16 cellular contexts compared by ENCODE assay signal in the genomic region with DNA sequence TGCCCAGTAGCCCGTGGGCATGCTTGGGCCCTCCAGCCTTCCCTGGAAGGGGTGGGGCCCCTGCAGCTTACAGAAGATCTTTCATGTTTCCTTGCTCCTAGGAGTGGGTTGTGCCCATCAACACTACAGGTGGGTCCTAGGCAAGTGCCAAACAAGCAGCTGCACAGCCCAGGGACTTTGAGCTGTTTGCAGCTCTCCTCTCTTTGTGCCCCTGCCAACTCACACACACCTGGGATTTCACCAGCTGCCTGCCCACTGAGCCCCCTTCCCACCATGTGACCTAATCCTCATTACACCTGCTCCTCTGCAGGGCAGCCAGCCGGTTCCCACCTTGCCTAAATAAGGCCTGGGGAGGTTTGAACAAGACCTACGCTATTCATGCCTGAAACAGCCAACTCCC.
DNase-seq lines count a peak whose midpoint lies in the region; ATAC-seq and TF ChIP-seq lines count a peak whose summit lies in the region.
"Had no signal": no experiment of that assay in that cellular context is flagged by ENCODE, and none has a peak within 500 bp of the region (broad histone marks: within the 10 kb centered on the region; RNA-seq: fewer than 3 reads in every experiment).

No MANE protein-coding gene starts in this region.

- ATAC-seq in mucosa of descending colon, result peak; percentile 90
- ATAC-seq in GM19324 (IDR thresholded peaks at IDR 0.05; ENCODE audit: low FRiP score, unreplicated experiment), result no peak
- ATAC-seq: activated CD8-positive, alpha-beta T cell treated with anti-CD3 and anti-CD28 coated beads for 36 hours; HCT116; naive thymus-derived CD4-positive, alpha-beta T cell had no signal

- no peak for TF ChIP-seq CTCF in mucosa of descending colon (IDR thresholded peaks at IDR 0.05)

- H3K4me3 ChIP-seq in mucosa of descending colon, result no peak overlapping the region
- H3K4me3 ChIP-seq in H7 (ENCODE audit: insufficient read depth, low read depth, low read length), result no peak overlapping the region
- H3K4me3 ChIP-seq: esophagus squamous epithelium, hepatocyte, left ventricle myocardium inferior had no signal

- peaks cover 12% of the 10 kb centered on the region for H3K4me1 ChIP-seq in mucosa of descending colon (ENCODE audit: low read depth)
- H3K4me1 ChIP-seq: left ventricle myocardium inferior had no signal

- intact Hi-C loops in mucosa of descending colon (cut with DNase I, micrococcal nuclease), result no loop called here

- DNase-seq in COR-L47 (lab: John Stamatoyannopoulos, UW) (peak; percentile 96), NCI-H1417 treated with DMSO at 0.1 percent for 48 hours (lab: John Stamatoyannopoulos, UW) (peak; percentile 62), NCI-H510A treated with DMSO at 0.1 percent for 48 hours (lab: John Stamatoyannopoulos, UW) (peak; percentile 91), mucosa of descending colon (peak; percentile 65 to 74 (median 65)), H7 (no peak), SIG-M5 (lab: John Stamatoyannopoulos, UW) (no peak)
- no peak for DNase-seq in central memory CD4-positive, alpha-beta T cell
- DNase-seq: activated CD8-positive, alpha-beta T cell treated with anti-CD3 and anti-CD28 coated beads for 36 hours; esophagus squamous epithelium; left ventricle myocardium inferior; naive thymus-derived CD4-positive, alpha-beta T cell; retina; stimulated activated naive CD4-positive, alpha-beta T cell treated with Interleukin-2 at 50 U/mL for 16 hours had no signal

- no peaks in the 10 kb centered on the region for H3K27me3 ChIP-seq in H7 (ENCODE audit: control insufficient read depth, insufficient read depth, low read length)
- H3K27me3 ChIP-seq: esophagus squamous epithelium, hepatocyte had no signal

- H3K9me3 ChIP-seq in mucosa of descending colon, result no peaks in the 10 kb centered on the region
- H3K9me3 ChIP-seq: esophagus squamous epithelium had no signal

- H3K36me3 ChIP-seq in mucosa of descending colon (ENCODE audit: low read depth) (no peaks in the 10 kb centered on the region), H7 (replicated peaks; ENCODE audit: control insufficient read depth, insufficient read depth, low read length) (no peaks in the 10 kb centered on the region)
- H3K36me3 ChIP-seq: esophagus squamous epithelium, left ventricle myocardium inferior had no signal

Comparison
In these comparisons a context has a peak if more than half of its experiments do, and no peak if none do; other contexts are left out.
1. DNase-seq: peak in COR-L47 (single experiment), NCI-H1417 treated with DMSO at 0.1 percent for 48 hours (single experiment), NCI-H510A treated with DMSO at 0.1 percent for 48 hours (single experiment) and mucosa of descending colon (3 of 3); none in H7 (single experiment), central memory CD4-positive, alpha-beta T cell (single experiment) and SIG-M5 (single experiment).